Comparison of ENCODE assay signal across 11 cellular contexts in genomic region chr17:37743875-37744632, GRCh38. TPM values are rescaled to one million over a fixed set of nuclear protein-coding genes. Genes with fewer than 3 reads are reported as not detected.
A peak's percentile ranks its signal among the peaks of the same experiment; 100 is the strongest.
DNase-seq lines count a peak whose midpoint lies in the region; ATAC-seq, FAIRE-seq and TF ChIP-seq lines count a peak whose summit lies in the region.
"Had no signal": no experiment of that assay in that cellular context is flagged by ENCODE, and none has a peak within 500 bp of the region (broad histone marks: within the 10 kb centered on the region; RNA-seq: fewer than 3 reads in every experiment).

No MANE protein-coding gene starts in this region.

- TF ChIP-seq RAD21 in A549 (conservative IDR thresholded peaks at IDR 0.05 in 1 of 2, IDR thresholded peaks at IDR 0.05 in 1 of 2) (peak; percentile 28 to 59; a peak in 4 of 5 replicates), liver (IDR thresholded peaks at IDR 0.05) (no peak)

- peak overlapping the region; percentile 72 to 85 for H3K9ac ChIP-seq in liver (ENCODE audit: low read depth in 1 of 2, low read length in 2 of 2)

- H3K4me3 Mint-ChIP-seq in activated naive CD4-positive, alpha-beta T cell treated with anti-CD3 and anti-CD28 coated beads, Interleukin-2, amount 10 ng/mL, durations not matched to agents 7 days and 5 days: no peak overlapping the region

- peak overlapping the region; percentile 90 for H3K4me2 ChIP-seq in A549

- peak overlapping the region; percentile 67 for H3K4me3 ChIP-seq in A549
- peak overlapping the region; percentile 76 to 90 (median 82) for H3K4me3 ChIP-seq in liver (ENCODE audit: low read depth in 1 of 3, low read length in 3 of 3)

- no peaks in the 10 kb centered on the region for H3K36me3 Mint-ChIP-seq in activated naive CD4-positive, alpha-beta T cell treated with anti-CD3 and anti-CD28 coated beads, Interleukin-2, amount 10 ng/mL, durations not matched to agents 7 days and 5 days

- peak; percentile 42 to 60 for ATAC-seq in A549
- ATAC-seq in GM19463 (IDR thresholded peaks at IDR 0.05; ENCODE audit: unreplicated experiment): peak; percentile 17

- H3K27ac ChIP-seq in A549: peak overlapping the region; percentile 81 to 94
- H3K27ac ChIP-seq in liver (ENCODE audit: low read depth in 1 of 2, low read length in 2 of 2): peak overlapping the region; percentile 92 to 98

- H3K9me3 ChIP-seq in A549 (no peaks in the 10 kb centered on the region), liver (ENCODE audit: control insufficient read depth in 4 of 4, low read length in 3 of 4) (no peaks in the 10 kb centered on the region)

- peaks cover 0 to 2% (median 0%) of the 10 kb centered on the region in 4 donors for H3K27me3 ChIP-seq in liver (ENCODE audit: control insufficient read depth in 4 of 4, insufficient read depth in 4 of 4, low read length in 3 of 4)

- CTCF ChIA-PET in A549 (lab: Yijun Ruan, JAX): interaction anchor here (0.6 to 6.6 kb wide), 26 partner anchors 10 to 370 kb away, joined by 3 to 137 read pairs (median 6); no protein-coding TSS in a partner anchor
- CTCF ChIA-PET in activated naive CD4-positive, alpha-beta T cell treated with anti-CD3 and anti-CD28 coated beads, Interleukin-2, amount 10 ng/mL, durations not matched to agents 7 days and 5 days (lab: Charles Lee): interaction anchor here (1.1 to 1.7 kb wide), 2 partner anchors 26 to 47 kb away, joined by 3 to 7 read pairs; no protein-coding TSS in a partner anchor

- H3K27ac Mint-ChIP-seq in activated naive CD4-positive, alpha-beta T cell treated with anti-CD3 and anti-CD28 coated beads, Interleukin-2, amount 10 ng/mL, durations not matched to agents 7 days and 5 days: peak overlapping the region; percentile 53

- FAIRE-seq in A549 (lab: Jason Lieb, UNC): no peak
- FAIRE-seq: G401.6 had no signal

- no peaks in the 10 kb centered on the region for H3K9me3 Mint-ChIP-seq in activated naive CD4-positive, alpha-beta T cell treated with anti-CD3 and anti-CD28 coated beads, Interleukin-2, amount 10 ng/mL, durations not matched to agents 7 days and 5 days

- no peaks in the 10 kb centered on the region for H3K36me3 ChIP-seq in liver (ENCODE audit: control insufficient read depth in 4 of 4, insufficient read depth in 3 of 4, low read depth in 1 of 4, low read length in 3 of 4)

- WGBS in A549 (ENCODE audit: missing lambda C conversion rate): 2% methylated on average over 38 of the region's 61 CpGs
- 2% methylated on average over 61 of the region's 61 CpGs for WGBS in liver

- DNase-seq in A549 (ENCODE audit: low read depth in 1 of 2, low spot score in 1 of 2): peak; percentile 68 to 82
- DNase-seq in activated naive CD4-positive, alpha-beta T cell treated with anti-CD3 and anti-CD28 coated beads, Interleukin-2, amount 10 ng/mL, durations not matched to agents 7 days and 5 days: peak; percentile 37
- no peak for DNase-seq in hepatic stellate cell (ENCODE audit: low spot score)
- no peak for DNase-seq in GM13976 (ENCODE audit: low spot score)
- DNase-seq in UCSD-AML1 (lab: John Stamatoyannopoulos, UW; ENCODE audit: unreplicated experiment): no peak
- DNase-seq in occipital lobe (lab: John Stamatoyannopoulos, UW): no peak
- DNase-seq: cerebellar nuclear complex had no signal

- POLR2A ChIA-PET in A549 (lab: Yijun Ruan, JAX): interaction anchor here (0.5 to 2.7 kb wide), 14 partner anchors 10 to 513 kb away, joined by 3 to 22 read pairs (median 6); no protein-coding TSS in a partner anchor

- H3K4me1 ChIP-seq in A549: peaks cover 35% of the 10 kb centered on the region
- H3K4me1 ChIP-seq in liver (ENCODE audit: control insufficient read depth in 4 of 4, insufficient read depth in 4 of 4, low read length in 3 of 4): peaks cover 2 to 25% (median 12%) of the 10 kb centered on the region in 4 donors

- TF ChIP-seq CTCF in A549 (IDR thresholded peaks at IDR 0.05) (peak; percentile 50), liver (IDR thresholded peaks at IDR 0.05; ENCODE audit: low read depth, low read length, missing input control) (no peak), GM13976 (IDR thresholded peaks at IDR 0.05; ENCODE audit: borderline replicate concordance, control extremely low read depth, extremely low read depth, insufficient read depth, missing control alignments) (no peak)

- H3K27me3 Mint-ChIP-seq in activated naive CD4-positive, alpha-beta T cell treated with anti-CD3 and anti-CD28 coated beads, Interleukin-2, amount 10 ng/mL, durations not matched to agents 7 days and 5 days: peaks cover 98% of the 10 kb centered on the region

- TF ChIP-seq POLR2A in A549 (IDR thresholded peaks at IDR 0.05; ENCODE audit: low read length): no peak; the same call in 1 of the 2 replicates

- peaks cover 24% of the 10 kb centered on the region for H3K4me1 Mint-ChIP-seq in activated naive CD4-positive, alpha-beta T cell treated with anti-CD3 and anti-CD28 coated beads, Interleukin-2, amount 10 ng/mL, durations not matched to agents 7 days and 5 days

- in situ Hi-C loops in GM13976 (cut with MboI; ENCODE audit: low sequenced_read_pairs, unreplicated experiment): no loop called here

- TF ChIP-seq EP300 in A549 (IDR thresholded peaks at IDR 0.05): no peak

TF ChIP-seq in A549, 52 proteins besides CTCF, POLR2A, EP300 and RAD21 (continues in another document):
- TF ChIP-seq EHF (CRISPR knock-in tag; IDR thresholded peaks at IDR 0.05): no peak
- no peak for TF ChIP-seq CEBPB (IDR thresholded peaks at IDR 0.05)
- peak; percentile 30; the same call in 1 of the 2 replicates for TF ChIP-seq REST (IDR thresholded peaks at IDR 0.05)
- no peak for TF ChIP-seq TP53 (CRISPR knock-in tag; IDR thresholded peaks at IDR 0.05)
- no peak for TF ChIP-seq HOXA7 (CRISPR knock-in tag; IDR thresholded peaks at IDR 0.05)
- TF ChIP-seq POLR2AphosphoS2 (conservative IDR thresholded peaks at IDR 0.05; ENCODE audit: low read length): no peak

TF ChIP-seq in liver, 16 proteins besides CTCF, POLR2A, EP300 and RAD21:
- TF ChIP-seq REST (IDR thresholded peaks at IDR 0.05) (no peak), GABPA (IDR thresholded peaks at IDR 0.05 in 1 of 2, conservative IDR thresholded peaks at IDR 0.05 in 1 of 2) (no peak), RXRA (IDR thresholded peaks at IDR 0.05) (peak in 1 of 2 donors; percentile 49)

RNA-seq across cellular contexts. Expression of gene HNF1B, which starts 0.8 kb away (rescaled TPM):
- polyA plus RNA-seq in A549 (2011; rRNA removed) (13.3 and 17.0 TPM in 2 replicates), A549 (2017; fragmentation: RNase III; extraction: RNeasy Plus Mini Kit Qiagen cat#74134 plus additional on column Dnase treatment) (19.5 to 21.3 TPM (median 20.8 TPM) in 3 replicates), liver (1 to 10 TPM; 5.2 to 5.7 TPM)
- polyA plus RNA-seq in A549 (2012; cell fraction: cytosol; rRNA removed): 14.1 and 16.8 TPM in 2 replicates
- 20.1 and 21.2 TPM in 2 replicates for polyA plus RNA-seq in A549 (2012; cell fraction: nucleus; rRNA removed)
- 23.9 and 28.2 TPM in 2 replicates for polyA minus RNA-seq in A549 (2011; rRNA and poly(A)+ RNA removed)
- total RNA-seq in liver (1 to 10 TPM; 1.6 to 3.8 TPM), occipital lobe (not detected)
- total RNA-seq: M059J had no signal

Comparison
In these comparisons a context has a peak if more than half of its experiments do, and no peak if none do; other contexts are left out.
1. DNase-seq: peak in A549 (2 of 2) and activated naive CD4-positive, alpha-beta T cell treated with anti-CD3 and anti-CD28 coated beads, Interleukin-2, amount 10 ng/mL, durations not matched to agents 7 days and 5 days (single experiment); none in hepatic stellate cell (single experiment), GM13976 (single experiment), UCSD-AML1 (single experiment) and occipital lobe (single experiment).